Comparison of ENCODE assay signal across 18 cellular contexts in the genomic region with DNA sequence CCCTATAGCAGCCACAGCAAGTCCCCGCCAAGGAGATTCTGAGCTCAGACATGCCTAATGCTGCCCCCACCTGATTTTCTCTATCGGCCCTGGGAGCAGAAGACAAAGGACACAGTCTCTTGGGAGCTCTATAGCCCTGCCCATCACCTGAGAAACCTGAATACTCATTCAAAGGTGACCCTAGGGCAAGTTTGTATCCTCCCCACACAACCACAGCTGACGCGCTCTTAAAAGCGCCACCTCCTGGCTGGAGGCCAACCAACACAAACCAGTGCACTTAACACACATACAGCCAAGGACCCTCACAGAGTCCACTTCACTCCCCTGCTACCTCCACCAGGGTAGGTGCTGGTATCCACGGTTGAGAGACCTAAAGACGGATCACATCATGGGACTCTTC. TPM values are rescaled to one million over a fixed set of nuclear protein-coding genes. Genes with fewer than 3 reads are reported as not detected.
DNase-seq lines count a peak whose midpoint lies in the region; ATAC-seq and TF ChIP-seq lines count a peak whose summit lies in the region.
"Had no signal": no experiment of that assay in that cellular context is flagged by ENCODE, and none has a peak within 500 bp of the region (broad histone marks: within the 10 kb centered on the region; RNA-seq: fewer than 3 reads in every experiment).

No MANE protein-coding gene starts in this region.

- CTCF ChIA-PET in activated naive CD4-positive, alpha-beta T cell treated with anti-CD3 and anti-CD28 coated beads for 36 hours (lab: Charles Lee), result interaction anchor here (0.9 to 2.0 kb wide), 5 partner anchors 13 to 187 kb away, joined by 3 to 7 read pairs (median 3); a partner anchor contains a TSS
- CTCF ChIA-PET in Panc1 (lab: Charles Lee), result interaction anchor here (1.4 kb wide), 1 partner anchor 21 kb away, joined by 4 read pairs; no protein-coding TSS in a partner anchor
- CTCF ChIA-PET in HEK293T (lab: Yijun Ruan, JAX), result interaction anchor here (0.8 kb wide), 1 partner anchor 9 kb away, joined by 4 read pairs; a partner anchor contains a TSS

- no TSS peak for BruUV-seq in Panc1 (replicated peaks; lab: Mats Ljungman, UMichigan)

- no peaks in the 10 kb centered on the region for H3K4me1 ChIP-seq in Panc1 (ENCODE audit: control insufficient read depth, insufficient read depth, low read length)
- no peaks in the 10 kb centered on the region for H3K4me1 ChIP-seq in mesendoderm (ENCODE audit: control insufficient read depth, low read depth, low read length)
- H3K4me1 ChIP-seq: right atrium auricular region had no signal

- H3K27me3 ChIP-seq in H7 (ENCODE audit: control insufficient read depth, insufficient read depth, low read length) (no peaks in the 10 kb centered on the region), Panc1 (ENCODE audit: control insufficient read depth, insufficient read depth, low read length) (no peaks in the 10 kb centered on the region), mesendoderm (ENCODE audit: insufficient read depth, low read length, poor library complexity) (no peaks in the 10 kb centered on the region)
- H3K27me3 ChIP-seq: right atrium auricular region had no signal

- H3K36me3 Mint-ChIP-seq in activated naive CD4-positive, alpha-beta T cell treated with anti-CD3 and anti-CD28 coated beads for 36 hours (ENCODE audit: low read depth), result no peaks in the 10 kb centered on the region
- H3K36me3 Mint-ChIP-seq: naive B cell had no signal

- H3K27me3 Mint-ChIP-seq in activated naive CD4-positive, alpha-beta T cell treated with anti-CD3 and anti-CD28 coated beads for 36 hours (ENCODE audit: low read depth), result peaks cover 56% of the 10 kb centered on the region

- intact Hi-C loops in activated naive CD4-positive, alpha-beta T cell treated with anti-CD3 and anti-CD28 coated beads for 36 hours (cut with micrococcal nuclease), result no loop called here
- intact Hi-C loops in Panc1 (cut with micrococcal nuclease; ENCODE audit: unreplicated experiment), result no loop called here

- DNase-seq in activated naive CD4-positive, alpha-beta T cell treated with anti-CD3 and anti-CD28 coated beads for 36 hours, result peak; percentile 21
- no peak for DNase-seq in activated naive CD4-positive, alpha-beta T cell treated with Interleukin-2 at 50 U/mL for 16 hours
- DNase-seq in H7, result peak; percentile 38
- no peak for DNase-seq in Panc1 (ENCODE audit: low read depth, low spot score)
- DNase-seq in mesendoderm, result peak; percentile 89
- no peak for DNase-seq in HEK293T (ENCODE audit: extremely low spot score)
- DNase-seq: amygdala, dorsolateral prefrontal cortex, MG63, naive B cell had no signal

- H3K56ac ChIP-seq in mesendoderm (ENCODE audit: low read length), result no peak overlapping the region

- ATAC-seq in Panc1, result no peak
- no peak for ATAC-seq in GM18517 (IDR thresholded peaks at IDR 0.05; ENCODE audit: unreplicated experiment)
- ATAC-seq in HG03342 (IDR thresholded peaks at IDR 0.05; ENCODE audit: unreplicated experiment), result no peak

- H4K8ac ChIP-seq in mesendoderm (ENCODE audit: low read depth, low read length), result no peak overlapping the region

- H3K27ac Mint-ChIP-seq in activated naive CD4-positive, alpha-beta T cell treated with anti-CD3 and anti-CD28 coated beads for 36 hours, result no peak overlapping the region
- H3K27ac Mint-ChIP-seq: stimulated activated naive CD8-positive, alpha-beta T cell treated with anti-CD3 and anti-CD28 coated beads, Interleukin-15, Interleukin-2, amounts not matched to agents 100 ng/mL and 50 ng/mL, for 24 hours had no signal

- no peak overlapping the region for H4K5ac ChIP-seq in mesendoderm (ENCODE audit: low read length)

- no peak overlapping the region for H3K4ac ChIP-seq in mesendoderm (ENCODE audit: low read depth, low read length)

- H2BK5ac ChIP-seq in mesendoderm (ENCODE audit: low read length), result no peak overlapping the region

- H3K9me3 Mint-ChIP-seq in activated naive CD4-positive, alpha-beta T cell treated with anti-CD3 and anti-CD28 coated beads for 36 hours, result peaks cover 8% of the 10 kb centered on the region
- H3K9me3 Mint-ChIP-seq: stimulated activated naive CD8-positive, alpha-beta T cell treated with anti-CD3 and anti-CD28 coated beads, Interleukin-15, Interleukin-2, amounts not matched to agents 100 ng/mL and 50 ng/mL, for 24 hours had no signal

- H3K4me3 Mint-ChIP-seq in activated naive CD4-positive, alpha-beta T cell treated with anti-CD3 and anti-CD28 coated beads for 36 hours, result no peak overlapping the region
- H3K4me3 Mint-ChIP-seq: naive B cell; stimulated activated naive CD8-positive, alpha-beta T cell treated with anti-CD3 and anti-CD28 coated beads, Interleukin-15, Interleukin-2, amounts not matched to agents 100 ng/mL and 50 ng/mL, for 24 hours had no signal

- H3K9me3 ChIP-seq in Panc1 (ENCODE audit: control insufficient read depth, insufficient read depth, low read depth, low read length), result no peaks in the 10 kb centered on the region

- no peak overlapping the region for H3K4me2 ChIP-seq in mesendoderm (ENCODE audit: low read length)

- no peaks in the 10 kb centered on the region for H3K4me1 Mint-ChIP-seq in activated naive CD4-positive, alpha-beta T cell treated with anti-CD3 and anti-CD28 coated beads for 36 hours (ENCODE audit: low read depth)
- H3K4me1 Mint-ChIP-seq: naive B cell had no signal

- no peak overlapping the region for H3K23ac ChIP-seq in mesendoderm (ENCODE audit: low read length)

- in situ Hi-C loops in Panc1 (cut with HindIII; ENCODE audit: low pct_unique_long_range_greater_than_20kb, low sequenced_read_pairs), result no loop called here

- H3K18ac ChIP-seq in mesendoderm (ENCODE audit: low read length), result no peak overlapping the region

- no peak overlapping the region for H2BK15ac ChIP-seq in mesendoderm (replicated peaks; ENCODE audit: low read depth)

- no CpG with 5 or more reads among the region's 7 CpGs for WGBS in mesendoderm (ENCODE audit: extremely low coverage, insufficient coverage, low lambda C conversion rate)

- H3K9ac ChIP-seq in mesendoderm (ENCODE audit: low read length), result no peak overlapping the region

- H3K79me2 ChIP-seq in mesendoderm (ENCODE audit: control insufficient read depth, insufficient read depth, low read length), result no peaks in the 10 kb centered on the region

- H3K36me3 ChIP-seq in H7 (replicated peaks; ENCODE audit: control insufficient read depth, insufficient read depth, low read length) (no peaks in the 10 kb centered on the region), Panc1 (ENCODE audit: control insufficient read depth, insufficient read depth, low read length) (no peaks in the 10 kb centered on the region), mesendoderm (ENCODE audit: control insufficient read depth, insufficient read depth, low read length) (no peaks in the 10 kb centered on the region)
- H3K36me3 ChIP-seq: MG63, right atrium auricular region had no signal

- no peak overlapping the region for H2BK120ac ChIP-seq in mesendoderm (ENCODE audit: low read depth, low read length)

- H3K4me3 ChIP-seq in H7 (ENCODE audit: insufficient read depth, low read depth, low read length) (no peak overlapping the region), Panc1 (ENCODE audit: low read depth in 2 of 2, low read length in 2 of 2) (no peak overlapping the region), mesendoderm (ENCODE audit: low read length) (no peak overlapping the region)
- H3K4me3 ChIP-seq: dorsolateral prefrontal cortex, MG63, right atrium auricular region, SK-N-MC had no signal

- H3K27ac ChIP-seq in Panc1 (ENCODE audit: low read length) (no peak overlapping the region), mesendoderm (ENCODE audit: low read depth, low read length) (no peak overlapping the region)
- H3K27ac ChIP-seq: dorsolateral prefrontal cortex, right atrium auricular region, SK-N-MC, VCaP had no signal

- H2AK5ac ChIP-seq in mesendoderm (ENCODE audit: low read length), result no peak overlapping the region

- H3K79me1 ChIP-seq in mesendoderm (ENCODE audit: low read length), result no peaks in the 10 kb centered on the region

- peak; percentile 27; the same call in 1 of the 2 replicates for TF ChIP-seq CTCF in Panc1 (IDR thresholded peaks at IDR 0.05)

- POLR2A ChIA-PET in Panc1 (lab: Charles Lee) (no interaction called here), HEK293T (lab: Yijun Ruan, JAX) (interaction anchor here (0.6 to 1.0 kb wide), 2 partner anchors 20 to 102 kb away, joined by 3 read pairs; no protein-coding TSS in a partner anchor)

TF ChIP-seq in HEK293T, 16 proteins besides CTCF, POLR2A, EP300 and RAD21:
- no peak for TF ChIP-seq FOXM1 (IDR thresholded peaks at IDR 0.05; ENCODE audit: borderline replicate concordance)
- no peak for TF ChIP-seq ARNT (IDR thresholded peaks at IDR 0.05)

RNA-seq across cellular contexts. Expression of a gene that starts 8.8 kb away (rescaled TPM):
- not detected for total RNA-seq in activated naive CD4-positive, alpha-beta T cell treated with anti-CD3 and anti-CD28 coated beads for 36 hours
- 0.11 TPM in 1 of 2 replicates, not detected in the other for total RNA-seq in H7 (2014; rRNA removed; shearing (Covaris generic))
- total RNA-seq in Panc1 (2021; ENCODE audit: unreplicated experiment), result 0.39 TPM
- polyA plus RNA-seq in Panc1 (2012; ENCODE audit: insufficient read length), result 0.31 TPM
- 0.06 TPM for polyA plus RNA-seq in mesendoderm (2013, experiment 1 of 2)
- polyA plus RNA-seq in mesendoderm (2013, experiment 2 of 2), result 0.04 TPM
- total RNA-seq: fibroblast of villous mesenchyme, G401, right atrium auricular region had no signal

RNA-seq across cellular contexts. Expression of a gene that starts 26.7 kb away (rescaled TPM):
- total RNA-seq in activated naive CD4-positive, alpha-beta T cell treated with anti-CD3 and anti-CD28 coated beads for 36 hours, result not detected
- total RNA-seq in H7 (2014; rRNA removed; shearing (Covaris generic)), result not detected in 2 replicates
- not detected for total RNA-seq in Panc1 (2021; ENCODE audit: unreplicated experiment)
- polyA plus RNA-seq in Panc1 (2012; ENCODE audit: insufficient read length), result not detected
- 0.06 TPM for polyA plus RNA-seq in mesendoderm (2013, experiment 1 of 2)
- not detected for polyA plus RNA-seq in mesendoderm (2013, experiment 2 of 2)
- total RNA-seq: fibroblast of villous mesenchyme, G401, right atrium auricular region had no signal

RNA-seq across cellular contexts. Expression of a gene that starts 54.3 kb away (rescaled TPM):
- total RNA-seq in activated naive CD4-positive, alpha-beta T cell treated with anti-CD3 and anti-CD28 coated beads for 36 hours, result 10 to 100 TPM; 26.4 to 29.3 TPM
- 12.3 and 16.5 TPM in 2 replicates for total RNA-seq in H7 (2014; rRNA removed; shearing (Covaris generic))
- total RNA-seq in Panc1 (2021; ENCODE audit: unreplicated experiment), result 17.9 TPM
- 15.2 TPM for polyA plus RNA-seq in Panc1 (2012; ENCODE audit: insufficient read length)
- polyA plus RNA-seq in mesendoderm (2013, experiment 1 of 2), result 4.3 TPM
- polyA plus RNA-seq in mesendoderm (2013, experiment 2 of 2), result 4.6 TPM

Comparison
In these comparisons a context has a peak if more than half of its experiments do, and no peak if none do; other contexts are left out.
1. DNase-seq: peak in activated naive CD4-positive, alpha-beta T cell treated with anti-CD3 and anti-CD28 coated beads for 36 hours (single experiment), H7 (single experiment) and mesendoderm (single experiment); none in activated naive CD4-positive, alpha-beta T cell treated with Interleukin-2 at 50 U/mL for 16 hours (single experiment), Panc1 (single experiment) and HEK293T (single experiment).